In the genomic region with DNA sequence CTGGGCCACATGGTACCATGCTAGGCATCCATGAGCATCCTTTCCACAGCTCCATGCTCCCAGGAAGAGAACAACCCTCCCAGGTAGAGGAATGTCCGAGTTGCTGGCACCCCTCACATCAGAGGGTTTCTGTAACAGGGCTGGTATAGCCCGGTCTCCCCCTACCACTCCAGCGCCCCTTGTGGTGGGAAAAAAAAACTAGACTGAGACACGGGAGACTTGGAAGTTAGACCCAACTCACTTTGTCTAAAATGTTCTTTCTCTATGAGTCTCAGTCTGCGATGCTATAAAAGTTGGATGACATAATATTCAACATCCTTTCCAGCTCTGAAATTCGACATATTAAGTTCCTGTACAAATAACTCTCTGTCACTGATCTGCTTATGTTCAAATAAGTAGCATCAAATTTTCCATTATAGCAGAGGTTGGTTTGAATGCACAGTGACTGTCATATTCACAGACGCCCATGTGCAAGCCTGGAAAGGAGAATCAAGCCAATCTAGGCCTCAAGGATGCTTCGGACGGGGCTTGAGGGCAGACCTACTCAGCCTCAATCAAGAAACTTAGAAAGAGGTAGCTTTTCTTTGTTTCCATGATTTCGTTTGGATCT, we compare ENCODE assay signal across 8 cellular contexts. TPM values are rescaled to one million over a fixed set of nuclear protein-coding genes. Genes with fewer than 3 reads are reported as not detected.
DNase-seq lines count a peak whose midpoint lies in the region; ATAC-seq, FAIRE-seq and TF ChIP-seq lines count a peak whose summit lies in the region.

No MANE protein-coding gene starts in this region.

- peak overlapping the region; percentile 2 for H3K27ac Mint-ChIP-seq in activated naive CD8-positive, alpha-beta T cell treated with anti-CD3 and anti-CD28 coated beads, Interleukin-2, amount 10 ng/mL, durations not matched to agents 7 days and 5 days

- DNase-seq in NCI-H1417 (lab: John Stamatoyannopoulos, UW) = peak; percentile 7 to 27 (median 13)
- no peak for DNase-seq in NCI-H1417 treated with DMSO at 0.1 percent for 48 hours (lab: John Stamatoyannopoulos, UW)
- DNase-seq in HuH-7.5 (ENCODE audit: low spot score) = peak; percentile 44
- DNase-seq in activated naive CD8-positive, alpha-beta T cell treated with anti-CD3 and anti-CD28 coated beads, Interleukin-2, amount 10 ng/mL, durations not matched to agents 7 days and 5 days = no peak
- peak; percentile 43 for DNase-seq in medulla oblongata (ENCODE audit: extremely low spot score)
- DNase-seq in ecto neural progenitor cell (ENCODE audit: low spot score) = no peak
- DNase-seq in H54 (ENCODE audit: insufficient read length, low spot score) = no peak

- no peak overlapping the region for H3K4me3 Mint-ChIP-seq in activated naive CD8-positive, alpha-beta T cell treated with anti-CD3 and anti-CD28 coated beads, Interleukin-2, amount 10 ng/mL, durations not matched to agents 7 days and 5 days

- peaks cover 2% of the 10 kb centered on the region for H3K9me3 Mint-ChIP-seq in activated naive CD8-positive, alpha-beta T cell treated with anti-CD3 and anti-CD28 coated beads, Interleukin-2, amount 10 ng/mL, durations not matched to agents 7 days and 5 days

- POLR2A ChIA-PET in activated naive CD8-positive, alpha-beta T cell treated with anti-CD3 and anti-CD28 coated beads, Interleukin-2, amount 10 ng/mL, durations not matched to agents 7 days and 5 days (lab: Charles Lee) = no interaction called here

- H3K27me3 Mint-ChIP-seq in activated naive CD8-positive, alpha-beta T cell treated with anti-CD3 and anti-CD28 coated beads, Interleukin-2, amount 10 ng/mL, durations not matched to agents 7 days and 5 days = no peaks in the 10 kb centered on the region

- H3K4me1 Mint-ChIP-seq in activated naive CD8-positive, alpha-beta T cell treated with anti-CD3 and anti-CD28 coated beads, Interleukin-2, amount 10 ng/mL, durations not matched to agents 7 days and 5 days = peaks cover 37% of the 10 kb centered on the region

- TF ChIP-seq POLR2A in H54 (IDR thresholded peaks at IDR 0.05; ENCODE audit: low read depth, low read length) = no peak

- FAIRE-seq in H54 (lab: Jason Lieb, UNC) = no peak

- ATAC-seq in activated naive CD8-positive, alpha-beta T cell treated with anti-CD3 and anti-CD28 coated beads, Interleukin-2, amount 10 ng/mL, durations not matched to agents 7 days and 5 days (ENCODE audit: low read depth) = no peak
- no peak for ATAC-seq in GM21526 (IDR thresholded peaks at IDR 0.05; ENCODE audit: low FRiP score, unreplicated experiment)

- H3K36me3 Mint-ChIP-seq in activated naive CD8-positive, alpha-beta T cell treated with anti-CD3 and anti-CD28 coated beads, Interleukin-2, amount 10 ng/mL, durations not matched to agents 7 days and 5 days = no peaks in the 10 kb centered on the region

RNA-seq across cellular contexts. Expression of gene TC2N, which starts 25.7 kb away (rescaled TPM):
- 100 to 1,000 TPM; 163 to 181 TPM for total RNA-seq in activated naive CD8-positive, alpha-beta T cell treated with anti-CD3 and anti-CD28 coated beads, Interleukin-2, amount 10 ng/mL, durations not matched to agents 7 days and 5 days

RNA-seq across cellular contexts. Expression of gene FBLN5, which starts 54.5 kb away (rescaled TPM):
- 1 to 10 TPM; 2.4 to 3.5 TPM for total RNA-seq in activated naive CD8-positive, alpha-beta T cell treated with anti-CD3 and anti-CD28 coated beads, Interleukin-2, amount 10 ng/mL, durations not matched to agents 7 days and 5 days

Comparison
In these comparisons a context has a peak if more than half of its experiments do, and no peak if none do; other contexts are left out.
1. DNase-seq: peak in NCI-H1417 (3 of 3), HuH-7.5 (single experiment) and medulla oblongata (single experiment); none in NCI-H1417 treated with DMSO at 0.1 percent for 48 hours (single experiment), activated naive CD8-positive, alpha-beta T cell treated with anti-CD3 and anti-CD28 coated beads, Interleukin-2, amount 10 ng/mL, durations not matched to agents 7 days and 5 days (single experiment), ecto neural progenitor cell (single experiment) and H54 (single experiment).